In genomic region chr3:138202945-138203701, GRCh38 we compare ENCODE assay signal across 1 cellular context.
TF ChIP-seq lines count a peak whose summit lies in the region.

No MANE protein-coding gene starts in this region.

TF ChIP-seq in IMR-90, 13 proteins besides CTCF, POLR2A, EP300 and RAD21:
- no peak for TF ChIP-seq FOS (IDR thresholded peaks at IDR 0.05; ENCODE audit: low read depth, low read length)
- 0 out of 2 replicates have a peak, but pooled peaks have one; percentile 18 for TF ChIP-seq MAFK (IDR thresholded peaks at IDR 0.05; ENCODE audit: low read depth, low read length)
